Comparison of ENCODE assay signal across 8 cellular contexts in genomic region chr17:50719144-50719923, GRCh38. TPM values are rescaled to one million over a fixed set of nuclear protein-coding genes. Genes with fewer than 3 reads are reported as not detected.
DNase-seq lines count a peak whose midpoint lies in the region; ATAC-seq, FAIRE-seq and TF ChIP-seq lines count a peak whose summit lies in the region.

TSS of gene LUC7L3 (plus strand) at chr17:50719603. CDS start at chr17:50719733, 130 bp downstream.

- H3K9ac ChIP-seq in adipocyte (ENCODE audit: low read length): peak within 1 kb of the TSS; percentile 99

- H3K36me3 ChIP-seq in adipocyte (ENCODE audit: control insufficient read depth, insufficient read depth, low read length, severe bottlenecking): no peaks in the 10 kb centered on the region

- H3K4me1 ChIP-seq in adipocyte (ENCODE audit: control insufficient read depth, insufficient read depth, low read length): peaks cover 31% of the 10 kb centered on the region

- H3K4me3 Mint-ChIP-seq in type B pancreatic cell: peak within 1 kb of the TSS; percentile 96

- TF ChIP-seq CTCF in type B pancreatic cell (conservative IDR thresholded peaks at IDR 0.05): no peak

- peak; percentile 97 for TF ChIP-seq POLR2A in GM12892 (IDR thresholded peaks at IDR 0.05; ENCODE audit: low read depth, low read length)

- H3K4me1 Mint-ChIP-seq in type B pancreatic cell (ENCODE audit: unreplicated experiment): peaks cover 17% of the 10 kb centered on the region

- H3K27me3 Mint-ChIP-seq in type B pancreatic cell: no peaks in the 10 kb centered on the region

- no peaks in the 10 kb centered on the region for H3K27me3 ChIP-seq in adipocyte (replicated peaks; ENCODE audit: control insufficient read depth, insufficient read depth, low read length)

- H3K36me3 Mint-ChIP-seq in type B pancreatic cell: no peaks in the 10 kb centered on the region

- no peaks in the 10 kb centered on the region for H3K9me3 ChIP-seq in adipocyte (ENCODE audit: control insufficient read depth, low read length)

- peak; percentile 97 for DNase-seq in GM12892 (ENCODE audit: insufficient read length)
- DNase-seq in NCI-H1436 treated with DMSO at 0.1 percent for 48 hours (lab: John Stamatoyannopoulos, UW): peak; percentile 76
- DNase-seq in T follicular helper cell (ENCODE audit: low read depth): peak; percentile 86
- peak; percentile 98 for DNase-seq in adipocyte (ENCODE audit: low read depth)
- peak; percentile 97 for DNase-seq in cardiac septum (ENCODE audit: low spot score)
- peak; percentile 89 to 99 (median 94) for DNase-seq in posterior cingulate gyrus
- DNase-seq in type B pancreatic cell (ENCODE audit: extremely low spot score, unreplicated experiment): peak; percentile 98

- intact Hi-C loops in cardiac septum (cut with DNase I) (no loop called here), posterior cingulate gyrus (cut with DNase I) (loop anchor here (1.0 kb wide), 1 partner anchor 12 kb away; the partner anchor contains the start of gene ANKRD40)

- ATAC-seq in HG02852 (IDR thresholded peaks at IDR 0.05; ENCODE audit: unreplicated experiment): peak; percentile 89

- H3K27ac Mint-ChIP-seq in type B pancreatic cell: peak within 1 kb of the TSS; percentile 97

- peak within 1 kb of the TSS; percentile 99 for H3K4me3 ChIP-seq in adipocyte (ENCODE audit: low read length)

- FAIRE-seq in GM12892 (lab: Jason Lieb, UNC): peak; percentile 89

- no peaks in the 10 kb centered on the region for H3K9me3 Mint-ChIP-seq in type B pancreatic cell

RNA-seq across cellular contexts. Expression of gene LUC7L3, which starts in this region (rescaled TPM):
- 158 TPM for polyA plus RNA-seq in GM12892 (2012; ENCODE audit: missing spikeins)
- 78.5 TPM for total RNA-seq in cardiac septum
- 83.4 and 157 TPM in 2 replicates for total RNA-seq in type B pancreatic cell (ENCODE audit: low replicate concordance)

Comparison
In these comparisons a context has a peak if more than half of its experiments do, and no peak if none do; other contexts are left out.
1. Peak in every context shown above with its lines: DNase-seq, ATAC-seq and H3K4me3 ChIP-seq.